Comparison of ENCODE assay signal across 1 cellular context in the genomic region with DNA sequence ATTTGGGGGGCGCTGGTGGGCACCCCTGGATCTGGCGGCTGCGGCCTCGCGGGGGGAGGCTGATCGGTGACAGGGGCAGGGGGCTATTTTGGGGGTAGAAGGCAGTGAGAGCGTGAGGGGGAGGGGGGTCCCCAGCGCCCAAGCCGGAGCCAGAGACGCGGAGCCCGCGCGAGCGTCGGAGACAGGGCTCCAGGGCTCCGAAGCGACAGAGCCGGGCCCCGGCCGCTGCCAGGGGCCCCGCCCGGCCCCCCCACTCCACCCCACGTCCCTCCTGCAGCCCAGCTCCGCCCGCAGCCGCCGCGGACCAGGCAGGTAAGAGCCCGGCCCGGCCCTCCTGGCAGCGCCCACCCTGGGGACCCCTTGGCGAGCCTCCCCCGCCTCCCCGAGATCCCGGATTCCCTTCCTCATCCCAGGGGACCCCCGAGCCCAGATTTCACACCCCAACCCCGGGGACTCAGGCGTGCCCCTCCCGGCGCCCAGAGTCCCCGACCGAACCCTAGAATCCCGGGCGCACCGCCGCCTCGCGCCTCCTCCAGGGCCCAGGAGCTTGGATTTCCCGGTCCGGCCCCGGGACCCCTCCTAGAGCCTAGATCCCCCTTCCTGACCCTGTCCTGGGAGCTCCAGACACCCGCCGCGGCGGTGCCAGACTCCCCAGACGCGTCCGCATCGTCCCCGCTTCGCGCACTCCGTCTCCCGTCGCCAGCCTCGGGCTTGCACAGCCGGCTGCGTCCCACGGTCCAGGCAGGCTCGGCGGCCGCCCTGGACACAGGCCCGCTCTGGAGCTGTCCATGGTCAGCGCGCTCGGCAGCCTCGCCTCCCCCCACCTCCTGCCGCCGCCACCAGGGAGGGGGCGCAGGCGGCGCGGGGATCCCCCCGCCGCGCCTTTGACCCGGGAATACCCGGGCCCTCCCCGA.
TF ChIP-seq lines count a peak whose summit lies in the region.

A gene (plus strand): TSS at position 134 of the 914 bp plus-strand sequence. CDS start 8,330 bp downstream, outside the sequence.

TF ChIP-seq in HepG2, 621 proteins besides CTCF, POLR2A, EP300 and RAD21 (continued from another document and continues in another):
- TF ChIP-seq ZNF790 (CRISPR knock-in tag; IDR thresholded peaks at IDR 0.05; ENCODE audit: borderline replicate concordance) (0 out of 2 replicates have a peak, but pooled peaks have one; percentile 57), ZNF878 (CRISPR knock-in tag; IDR thresholded peaks at IDR 0.05) (no peak; the same call in 1 of the 2 replicates), ZMAT3 (CRISPR knock-in tag; conservative IDR thresholded peaks at IDR 0.05) (peak; percentile 62; the same call in 1 of the 2 replicates), ZNF205 (CRISPR knock-in tag; IDR thresholded peaks at IDR 0.05) (peak; percentile 36; the same call in 1 of the 2 replicates), PLRG1 (conservative IDR thresholded peaks at IDR 0.05) (no peak), RFX1 (IDR thresholded peaks at IDR 0.05) (no peak), ZNF713 (CRISPR knock-in tag; IDR thresholded peaks at IDR 0.05) (no peak), YY1 (IDR thresholded peaks at IDR 0.05; ENCODE audit: insufficient read depth, insufficient replicate concordance, low read depth, low read length) (peak; percentile 7), HNF4A (CRISPR knock-in tag; IDR thresholded peaks at IDR 0.05) (no peak), DNMT1 (CRISPR knock-in tag; IDR thresholded peaks at IDR 0.05) (no peak), SIX1 (CRISPR knock-in tag; IDR thresholded peaks at IDR 0.05; ENCODE audit: borderline replicate concordance) (no peak), THAP11 (CRISPR knock-in tag; IDR thresholded peaks at IDR 0.05) (peak; percentile 74), ZNF550 (CRISPR knock-in tag; IDR thresholded peaks at IDR 0.05; ENCODE audit: borderline replicate concordance) (no peak), SPEN (CRISPR knock-in tag; IDR thresholded peaks at IDR 0.05; ENCODE audit: low read depth) (peak; percentile 74), HOXA5 (CRISPR knock-in tag; IDR thresholded peaks at IDR 0.05) (peak; percentile 33; the same call in 1 of the 2 replicates), CAMTA2 (CRISPR knock-in tag; IDR thresholded peaks at IDR 0.05; ENCODE audit: borderline replicate concordance) (no peak), CEBPB (IDR thresholded peaks at IDR 0.05; ENCODE audit: borderline replicate concordance, low read depth, low read length) (no peak), ZIK1 (CRISPR knock-in tag; IDR thresholded peaks at IDR 0.05; ENCODE audit: borderline replicate concordance, low read depth) (peak; percentile 72; the same call in 1 of the 2 replicates), ASH2L (IDR thresholded peaks at IDR 0.05; ENCODE audit: insufficient read length, low read depth, low read length) (no peak), SP5 (CRISPR knock-in tag; IDR thresholded peaks at IDR 0.05; ENCODE audit: borderline replicate concordance, low read depth) (no peak), ZFP37 (CRISPR knock-in tag; IDR thresholded peaks at IDR 0.05; ENCODE audit: borderline replicate concordance) (peak; percentile 94), ZNF510 (CRISPR knock-in tag; IDR thresholded peaks at IDR 0.05; ENCODE audit: low read depth) (no peak), ZNF468 (CRISPR knock-in tag; IDR thresholded peaks at IDR 0.05) (0 out of 2 replicates have a peak, but pooled peaks have one; percentile 66), ZSCAN25 (CRISPR knock-in tag; IDR thresholded peaks at IDR 0.05) (no peak), NFKBIZ (CRISPR knock-in tag; IDR thresholded peaks at IDR 0.05) (peak; percentile 82; the same call in 1 of the 2 replicates), ZNF546 (CRISPR knock-in tag; conservative IDR thresholded peaks at IDR 0.05) (peak; percentile 66; the same call in 1 of the 2 replicates), ATF7-NPFF (CRISPR knock-in tag; IDR thresholded peaks at IDR 0.05; ENCODE audit: low read depth) (peak; percentile 79; the same call in 1 of the 2 replicates), ZNF773 (CRISPR knock-in tag; IDR thresholded peaks at IDR 0.05; ENCODE audit: borderline replicate concordance) (no peak; the same call in 1 of the 2 replicates), ZNF768 (CRISPR knock-in tag; IDR thresholded peaks at IDR 0.05) (peak; percentile 75; the same call in 1 of the 2 replicates), TARDBP (CRISPR knock-in tag; IDR thresholded peaks at IDR 0.05) (peak; percentile 29; the same call in 1 of the 2 replicates), ZNF333 (CRISPR knock-in tag; IDR thresholded peaks at IDR 0.05; ENCODE audit: borderline replicate concordance) (no peak), MEIS2 (CRISPR knock-in tag; IDR thresholded peaks at IDR 0.05) (no peak), SRY (CRISPR knock-in tag; IDR thresholded peaks at IDR 0.05) (0 out of 2 replicates have a peak, but pooled peaks have one; percentile 65), ZNF556 (CRISPR knock-in tag; IDR thresholded peaks at IDR 0.05; ENCODE audit: borderline replicate concordance) (no peak), ZFYVE20 (CRISPR knock-in tag; IDR thresholded peaks at IDR 0.05; ENCODE audit: borderline replicate concordance, low read depth) (0 out of 2 replicates have a peak, but pooled peaks have one; percentile 81), GABPB1 (CRISPR knock-in tag; IDR thresholded peaks at IDR 0.05) (peak; percentile 67; the same call in 1 of the 2 replicates), TEAD3 (CRISPR knock-in tag; optimal IDR thresholded peaks at IDR 0.05; ENCODE audit: borderline replicate concordance) (peak; percentile 30), ZC3H4 (CRISPR knock-in tag; IDR thresholded peaks at IDR 0.05; ENCODE audit: borderline replicate concordance) (no peak), ZNF777 (CRISPR knock-in tag; IDR thresholded peaks at IDR 0.05) (peak; percentile 88), ZNF33B (CRISPR knock-in tag; IDR thresholded peaks at IDR 0.05) (no peak)
- TF ChIP-seq, protein P1, sequence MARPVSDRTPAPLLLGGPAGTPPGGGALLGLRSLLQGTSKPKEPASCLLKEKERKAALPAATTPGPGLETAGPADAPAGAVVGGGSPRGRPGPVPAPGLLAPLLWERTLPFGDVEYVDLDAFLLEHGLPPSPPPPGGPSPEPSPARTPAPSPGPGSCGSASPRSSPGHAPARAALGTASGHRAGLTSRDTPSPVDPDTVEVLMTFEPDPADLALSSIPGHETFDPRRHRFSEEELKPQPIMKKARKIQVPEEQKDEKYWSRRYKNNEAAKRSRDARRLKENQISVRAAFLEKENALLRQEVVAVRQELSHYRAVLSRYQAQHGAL (CRISPR knock-in tag; IDR thresholded peaks at IDR 0.05; ENCODE audit: not compliant biosample characterization), result no peak
- TF ChIP-seq, protein P2, sequence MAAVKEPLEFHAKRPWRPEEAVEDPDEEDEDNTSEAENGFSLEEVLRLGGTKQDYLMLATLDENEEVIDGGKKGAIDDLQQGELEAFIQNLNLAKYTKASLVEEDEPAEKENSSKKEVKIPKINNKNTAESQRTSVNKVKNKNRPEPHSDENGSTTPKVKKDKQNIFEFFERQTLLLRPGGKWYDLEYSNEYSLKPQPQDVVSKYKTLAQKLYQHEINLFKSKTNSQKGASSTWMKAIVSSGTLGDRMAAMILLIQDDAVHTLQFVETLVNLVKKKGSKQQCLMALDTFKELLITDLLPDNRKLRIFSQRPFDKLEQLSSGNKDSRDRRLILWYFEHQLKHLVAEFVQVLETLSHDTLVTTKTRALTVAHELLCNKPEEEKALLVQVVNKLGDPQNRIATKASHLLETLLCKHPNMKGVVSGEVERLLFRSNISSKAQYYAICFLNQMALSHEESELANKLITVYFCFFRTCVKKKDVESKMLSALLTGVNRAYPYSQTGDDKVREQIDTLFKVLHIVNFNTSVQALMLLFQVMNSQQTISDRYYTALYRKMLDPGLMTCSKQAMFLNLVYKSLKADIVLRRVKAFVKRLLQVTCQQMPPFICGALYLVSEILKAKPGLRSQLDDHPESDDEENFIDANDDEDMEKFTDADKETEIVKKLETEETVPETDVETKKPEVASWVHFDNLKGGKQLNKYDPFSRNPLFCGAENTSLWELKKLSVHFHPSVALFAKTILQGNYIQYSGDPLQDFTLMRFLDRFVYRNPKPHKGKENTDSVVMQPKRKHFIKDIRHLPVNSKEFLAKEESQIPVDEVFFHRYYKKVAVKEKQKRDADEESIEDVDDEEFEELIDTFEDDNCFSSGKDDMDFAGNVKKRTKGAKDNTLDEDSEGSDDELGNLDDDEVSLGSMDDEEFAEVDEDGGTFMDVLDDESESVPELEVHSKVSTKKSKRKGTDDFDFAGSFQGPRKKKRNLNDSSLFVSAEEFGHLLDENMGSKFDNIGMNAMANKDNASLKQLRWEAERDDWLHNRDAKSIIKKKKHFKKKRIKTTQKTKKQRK (IDR thresholded peaks at IDR 0.05; ENCODE audit: low read length), result no peak
- TF ChIP-seq, protein P3, sequence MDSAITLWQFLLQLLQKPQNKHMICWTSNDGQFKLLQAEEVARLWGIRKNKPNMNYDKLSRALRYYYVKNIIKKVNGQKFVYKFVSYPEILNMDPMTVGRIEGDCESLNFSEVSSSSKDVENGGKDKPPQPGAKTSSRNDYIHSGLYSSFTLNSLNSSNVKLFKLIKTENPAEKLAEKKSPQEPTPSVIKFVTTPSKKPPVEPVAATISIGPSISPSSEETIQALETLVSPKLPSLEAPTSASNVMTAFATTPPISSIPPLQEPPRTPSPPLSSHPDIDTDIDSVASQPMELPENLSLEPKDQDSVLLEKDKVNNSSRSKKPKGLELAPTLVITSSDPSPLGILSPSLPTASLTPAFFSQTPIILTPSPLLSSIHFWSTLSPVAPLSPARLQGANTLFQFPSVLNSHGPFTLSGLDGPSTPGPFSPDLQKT (CRISPR knock-in tag; IDR thresholded peaks at IDR 0.05; ENCODE audit: borderline replicate concordance), result no peak
- TF ChIP-seq, protein P4, sequence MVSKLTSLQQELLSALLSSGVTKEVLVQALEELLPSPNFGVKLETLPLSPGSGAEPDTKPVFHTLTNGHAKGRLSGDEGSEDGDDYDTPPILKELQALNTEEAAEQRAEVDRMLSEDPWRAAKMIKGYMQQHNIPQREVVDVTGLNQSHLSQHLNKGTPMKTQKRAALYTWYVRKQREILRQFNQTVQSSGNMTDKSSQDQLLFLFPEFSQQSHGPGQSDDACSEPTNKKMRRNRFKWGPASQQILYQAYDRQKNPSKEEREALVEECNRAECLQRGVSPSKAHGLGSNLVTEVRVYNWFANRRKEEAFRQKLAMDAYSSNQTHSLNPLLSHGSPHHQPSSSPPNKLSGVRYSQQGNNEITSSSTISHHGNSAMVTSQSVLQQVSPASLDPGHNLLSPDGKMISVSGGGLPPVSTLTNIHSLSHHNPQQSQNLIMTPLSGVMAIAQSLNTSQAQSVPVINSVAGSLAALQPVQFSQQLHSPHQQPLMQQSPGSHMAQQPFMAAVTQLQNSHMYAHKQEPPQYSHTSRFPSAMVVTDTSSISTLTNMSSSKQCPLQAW (CRISPR knock-in tag; IDR thresholded peaks at IDR 0.05), result peak; percentile 45; the same call in 1 of the 2 replicates
- TF ChIP-seq, protein P5, sequence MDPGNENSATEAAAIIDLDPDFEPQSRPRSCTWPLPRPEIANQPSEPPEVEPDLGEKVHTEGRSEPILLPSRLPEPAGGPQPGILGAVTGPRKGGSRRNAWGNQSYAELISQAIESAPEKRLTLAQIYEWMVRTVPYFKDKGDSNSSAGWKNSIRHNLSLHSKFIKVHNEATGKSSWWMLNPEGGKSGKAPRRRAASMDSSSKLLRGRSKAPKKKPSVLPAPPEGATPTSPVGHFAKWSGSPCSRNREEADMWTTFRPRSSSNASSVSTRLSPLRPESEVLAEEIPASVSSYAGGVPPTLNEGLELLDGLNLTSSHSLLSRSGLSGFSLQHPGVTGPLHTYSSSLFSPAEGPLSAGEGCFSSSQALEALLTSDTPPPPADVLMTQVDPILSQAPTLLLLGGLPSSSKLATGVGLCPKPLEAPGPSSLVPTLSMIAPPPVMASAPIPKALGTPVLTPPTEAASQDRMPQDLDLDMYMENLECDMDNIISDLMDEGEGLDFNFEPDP (CRISPR knock-in tag; conservative IDR thresholded peaks at IDR 0.05), result no peak
- TF ChIP-seq, protein P6, sequence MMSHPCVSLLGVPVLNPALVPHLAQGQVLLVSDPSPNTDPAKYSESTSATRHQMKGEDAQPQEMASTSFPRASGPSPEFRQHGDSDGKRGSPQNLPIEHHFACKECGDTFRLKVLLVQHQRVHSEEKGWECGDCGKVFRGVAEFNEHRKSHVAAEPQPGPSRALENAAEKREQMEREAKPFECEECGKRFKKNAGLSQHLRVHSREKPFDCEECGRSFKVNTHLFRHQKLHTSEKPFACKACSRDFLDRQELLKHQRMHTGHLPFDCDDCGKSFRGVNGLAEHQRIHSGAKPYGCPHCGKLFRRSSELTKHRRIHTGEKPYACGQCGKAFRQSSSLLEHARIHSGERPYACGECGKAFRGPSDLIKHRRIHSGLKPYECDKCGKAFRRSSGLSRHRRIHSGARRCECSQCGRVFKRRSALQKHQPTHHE (CRISPR knock-in tag; IDR thresholded peaks at IDR 0.05; ENCODE audit: borderline replicate concordance), result no peak
- TF ChIP-seq, protein P7, sequence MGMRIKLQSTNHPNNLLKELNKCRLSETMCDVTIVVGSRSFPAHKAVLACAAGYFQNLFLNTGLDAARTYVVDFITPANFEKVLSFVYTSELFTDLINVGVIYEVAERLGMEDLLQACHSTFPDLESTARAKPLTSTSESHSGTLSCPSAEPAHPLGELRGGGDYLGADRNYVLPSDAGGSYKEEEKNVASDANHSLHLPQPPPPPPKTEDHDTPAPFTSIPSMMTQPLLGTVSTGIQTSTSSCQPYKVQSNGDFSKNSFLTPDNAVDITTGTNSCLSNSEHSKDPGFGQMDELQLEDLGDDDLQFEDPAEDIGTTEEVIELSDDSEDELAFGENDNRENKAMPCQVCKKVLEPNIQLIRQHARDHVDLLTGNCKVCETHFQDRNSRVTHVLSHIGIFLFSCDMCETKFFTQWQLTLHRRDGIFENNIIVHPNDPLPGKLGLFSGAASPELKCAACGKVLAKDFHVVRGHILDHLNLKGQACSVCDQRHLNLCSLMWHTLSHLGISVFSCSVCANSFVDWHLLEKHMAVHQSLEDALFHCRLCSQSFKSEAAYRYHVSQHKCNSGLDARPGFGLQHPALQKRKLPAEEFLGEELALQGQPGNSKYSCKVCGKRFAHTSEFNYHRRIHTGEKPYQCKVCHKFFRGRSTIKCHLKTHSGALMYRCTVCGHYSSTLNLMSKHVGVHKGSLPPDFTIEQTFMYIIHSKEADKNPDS (CRISPR knock-in tag; IDR thresholded peaks at IDR 0.05), result no peak
- TF ChIP-seq, protein P8, sequence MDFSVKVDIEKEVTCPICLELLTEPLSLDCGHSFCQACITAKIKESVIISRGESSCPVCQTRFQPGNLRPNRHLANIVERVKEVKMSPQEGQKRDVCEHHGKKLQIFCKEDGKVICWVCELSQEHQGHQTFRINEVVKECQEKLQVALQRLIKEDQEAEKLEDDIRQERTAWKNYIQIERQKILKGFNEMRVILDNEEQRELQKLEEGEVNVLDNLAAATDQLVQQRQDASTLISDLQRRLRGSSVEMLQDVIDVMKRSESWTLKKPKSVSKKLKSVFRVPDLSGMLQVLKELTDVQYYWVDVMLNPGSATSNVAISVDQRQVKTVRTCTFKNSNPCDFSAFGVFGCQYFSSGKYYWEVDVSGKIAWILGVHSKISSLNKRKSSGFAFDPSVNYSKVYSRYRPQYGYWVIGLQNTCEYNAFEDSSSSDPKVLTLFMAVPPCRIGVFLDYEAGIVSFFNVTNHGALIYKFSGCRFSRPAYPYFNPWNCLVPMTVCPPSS (IDR thresholded peaks at IDR 0.05), result no peak
- TF ChIP-seq, protein P9, sequence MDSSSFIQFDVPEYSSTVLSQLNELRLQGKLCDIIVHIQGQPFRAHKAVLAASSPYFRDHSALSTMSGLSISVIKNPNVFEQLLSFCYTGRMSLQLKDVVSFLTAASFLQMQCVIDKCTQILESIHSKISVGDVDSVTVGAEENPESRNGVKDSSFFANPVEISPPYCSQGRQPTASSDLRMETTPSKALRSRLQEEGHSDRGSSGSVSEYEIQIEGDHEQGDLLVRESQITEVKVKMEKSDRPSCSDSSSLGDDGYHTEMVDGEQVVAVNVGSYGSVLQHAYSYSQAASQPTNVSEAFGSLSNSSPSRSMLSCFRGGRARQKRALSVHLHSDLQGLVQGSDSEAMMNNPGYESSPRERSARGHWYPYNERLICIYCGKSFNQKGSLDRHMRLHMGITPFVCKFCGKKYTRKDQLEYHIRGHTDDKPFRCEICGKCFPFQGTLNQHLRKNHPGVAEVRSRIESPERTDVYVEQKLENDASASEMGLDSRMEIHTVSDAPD (CRISPR knock-in tag; IDR thresholded peaks at IDR 0.05), result no peak
